In the genomic region with DNA sequence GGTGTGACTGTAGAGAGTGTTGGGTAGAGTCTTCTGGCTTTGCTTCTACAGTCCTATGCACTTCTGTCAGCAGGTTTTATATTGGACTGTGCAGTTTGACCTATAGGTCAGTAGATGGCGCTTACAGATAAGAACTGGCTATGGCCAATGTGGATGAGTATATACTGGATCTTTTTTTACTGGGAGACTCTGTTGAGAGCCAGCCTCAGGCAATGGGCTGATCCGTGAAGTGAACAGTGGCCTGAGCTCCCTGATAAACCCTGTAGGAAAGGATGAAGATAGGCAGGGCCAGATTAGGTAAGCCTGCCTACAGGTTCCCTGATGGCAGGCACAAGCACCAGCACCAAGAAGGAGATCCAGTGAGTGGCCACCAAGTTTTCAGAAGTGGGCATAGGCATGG, we compare ENCODE assay signal across 10 cellular contexts.
DNase-seq lines count a peak whose midpoint lies in the region; ATAC-seq and TF ChIP-seq lines count a peak whose summit lies in the region.
"Had no signal": no experiment of that assay in that cellular context is flagged by ENCODE, and none has a peak within 500 bp of the region (broad histone marks: within the 10 kb centered on the region; RNA-seq: fewer than 3 reads in every experiment).

No MANE protein-coding gene starts in this region.

- no peaks in the 10 kb centered on the region for H3K27me3 ChIP-seq in BJ (ENCODE audit: control insufficient read depth, insufficient read depth, low read length)
- H3K27me3 ChIP-seq in upper lobe of right lung = no peaks in the 10 kb centered on the region
- H3K27me3 ChIP-seq: neutrophil, SJCRH30 had no signal

- H3K4me1 ChIP-seq in upper lobe of right lung = no peaks in the 10 kb centered on the region
- H3K4me1 ChIP-seq: SJCRH30 had no signal

- H3K36me3 ChIP-seq in BJ (ENCODE audit: control insufficient read depth, insufficient read depth, low read length) = no peaks in the 10 kb centered on the region
- no peaks in the 10 kb centered on the region for H3K36me3 ChIP-seq in upper lobe of right lung
- H3K36me3 ChIP-seq: neutrophil, SJCRH30 had no signal

- intact Hi-C loops in upper lobe of right lung (cut with DNase I) = no loop called here

- CTCF ChIA-PET in BJ (lab: Yijun Ruan, JAX) = interaction anchor here (0.6 to 2.8 kb wide), 30 partner anchors 8 to 1383 kb away, joined by 3 to 29 read pairs (median 4); no protein-coding TSS in a partner anchor

- POLR2A ChIA-PET in BJ (lab: Charles Lee) = interaction anchor here (0.6 kb wide), 1 partner anchor 510 kb away, joined by 3 read pairs; no protein-coding TSS in a partner anchor

- H3K9me3 ChIP-seq in upper lobe of right lung = no peaks in the 10 kb centered on the region
- H3K9me3 ChIP-seq: neutrophil, SJCRH30 had no signal

- in situ Hi-C loops in astrocyte of the spinal cord (cut with HindIII; ENCODE audit: low sequenced_read_pairs) = no loop called here

- TF ChIP-seq CTCF in BJ (IDR thresholded peaks at IDR 0.05; ENCODE audit: insufficient read depth, low read depth, low read length) (peak; percentile 63), astrocyte of the spinal cord (IDR thresholded peaks at IDR 0.05; ENCODE audit: low read depth, low read length) (peak; percentile 73), upper lobe of right lung (IDR thresholded peaks at IDR 0.05) (peak; percentile 66)

- no peak overlapping the region for H3K27ac ChIP-seq in upper lobe of right lung
- H3K27ac ChIP-seq: neutrophil, SJCRH30 had no signal

- ATAC-seq in GM18868 (IDR thresholded peaks at IDR 0.05; ENCODE audit: unreplicated experiment) (peak; percentile 96), HG03025 (IDR thresholded peaks at IDR 0.05; ENCODE audit: low FRiP score, unreplicated experiment) (peak; percentile 90), upper lobe of right lung (peak; percentile 94)

- peak; percentile 26 for DNase-seq in BJ (ENCODE audit: low read depth)
- peak; percentile 73 for DNase-seq in NCI-H2029 treated with DMSO at 0.1 percent for 48 hours (lab: John Stamatoyannopoulos, UW)
- peak; percentile 69 for DNase-seq in astrocyte of the spinal cord (ENCODE audit: low read depth, low spot score)
- DNase-seq in islet precursor cell = peak; percentile 84
- DNase-seq in upper lobe of right lung = no peak
- DNase-seq in KG1 (lab: John Stamatoyannopoulos, UW) = no peak

- H3K4me3 ChIP-seq in BJ (ENCODE audit: low read depth, low read length) = no peak overlapping the region
- H3K4me3 ChIP-seq in astrocyte of the spinal cord (ENCODE audit: low read depth, low read length) = no peak overlapping the region
- no peak overlapping the region for H3K4me3 ChIP-seq in upper lobe of right lung
- H3K4me3 ChIP-seq: SJCRH30 had no signal

Comparison
In these comparisons a context has a peak if more than half of its experiments do, and no peak if none do; other contexts are left out.
1. DNase-seq: peak in BJ (single experiment), NCI-H2029 treated with DMSO at 0.1 percent for 48 hours (single experiment), astrocyte of the spinal cord (single experiment) and islet precursor cell (single experiment); none in upper lobe of right lung (single experiment) and KG1 (single experiment).
2. Peak in every context shown above with its lines, with median percentiles within 50 percentile points of each other: CTCF ChIP-seq and ATAC-seq.